8 cellular contexts compared by ENCODE assay signal in the genomic region with DNA sequence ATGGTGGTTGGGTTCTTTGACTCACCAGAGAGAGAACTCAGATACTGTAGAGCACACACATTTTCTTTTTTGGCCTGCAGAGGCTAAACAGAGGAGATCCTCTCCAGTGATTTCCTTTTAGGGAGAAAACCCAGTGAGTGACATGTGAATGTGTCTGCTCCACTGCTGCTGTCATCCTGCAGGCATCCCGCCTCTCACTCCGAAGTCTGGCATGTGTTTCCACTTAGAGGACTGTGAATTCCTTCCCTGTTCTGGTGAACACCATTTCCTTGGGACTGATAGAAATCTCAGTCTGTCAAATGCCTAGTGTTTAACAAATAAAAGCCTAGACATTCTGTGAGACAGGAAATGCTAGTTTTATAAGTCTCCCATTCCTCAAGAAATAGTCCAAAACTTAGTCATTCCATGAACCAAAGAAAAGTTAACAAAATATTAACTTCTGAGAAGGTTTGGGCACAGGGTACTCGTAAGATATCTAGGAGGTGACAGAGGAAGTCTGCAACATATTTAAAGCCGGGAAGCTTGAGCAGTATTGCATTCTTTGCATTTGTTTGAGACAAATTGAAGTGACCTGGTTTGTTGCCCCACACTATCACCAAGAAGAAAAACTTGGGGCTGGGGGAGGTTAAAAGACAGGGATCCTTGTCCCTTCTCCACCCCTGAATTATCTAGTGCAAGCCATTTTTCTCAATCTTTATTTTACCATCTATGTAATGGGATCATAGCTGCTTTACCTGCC.
A peak's percentile ranks its signal among the peaks of the same experiment; 100 is the strongest.
DNase-seq lines count a peak whose midpoint lies in the region; TF ChIP-seq lines count a peak whose summit lies in the region.

No MANE protein-coding gene starts in this region.

- peak overlapping the region; percentile 55 to 62 for H3K9ac ChIP-seq in stomach smooth muscle (ENCODE audit: low read length in 2 of 2)

- in situ Hi-C loops in astrocyte of the cerebellum (cut with HindIII; ENCODE audit: low sequenced_read_pairs), result loop anchor here (5.0 kb wide), 1 partner anchor 77 kb away; the partner anchor contains the start of gene NIPAL4

- H3K4me3 ChIP-seq in astrocyte of the cerebellum (ENCODE audit: low read depth, low read length) (no peak overlapping the region), stomach smooth muscle (ENCODE audit: low read length in 2 of 2) (no peak overlapping the region)

- no peak for TF ChIP-seq CTCF in astrocyte of the cerebellum (IDR thresholded peaks at IDR 0.05; ENCODE audit: low read depth, low read length, missing control alignments)

- H3K4me1 ChIP-seq in stomach smooth muscle (ENCODE audit: control insufficient read depth, insufficient read depth, low read length), result peaks cover 59% of the 10 kb centered on the region

- no peaks in the 10 kb centered on the region for H3K9me3 ChIP-seq in stomach smooth muscle (ENCODE audit: control insufficient read depth in 2 of 2, low read length in 2 of 2)

- H3K27me3 ChIP-seq in stomach smooth muscle (ENCODE audit: control insufficient read depth in 1 of 2, insufficient read depth in 2 of 2, low read length in 2 of 2), result no peaks in the 10 kb centered on the region

- H3K36me3 ChIP-seq in stomach smooth muscle (ENCODE audit: control insufficient read depth in 2 of 2, insufficient read depth in 2 of 2, low read length in 2 of 2), result no peaks in the 10 kb centered on the region

- DNase-seq in HPDE6-E6E7 (ENCODE audit: extremely low spot score) (peak; percentile 29), astrocyte of the cerebellum (ENCODE audit: low read depth) (peak; percentile 83), iPS-NIHi11 (ENCODE audit: low spot score) (peak; percentile 25), NCI-H774 (lab: John Stamatoyannopoulos, UW) (no peak), DMS114 treated with DMSO at 0.1 percent for 48 hours (lab: John Stamatoyannopoulos, UW; ENCODE audit: unreplicated experiment) (no peak), T-helper 9 cell (no peak), MV-4-11 (lab: John Stamatoyannopoulos, UW) (no peak)

- peak overlapping the region; percentile 93 for H3K27ac ChIP-seq in stomach smooth muscle (ENCODE audit: low read length)

Comparison
In these comparisons a context has a peak if more than half of its experiments do, and no peak if none do; other contexts are left out.
1. DNase-seq: peak in HPDE6-E6E7 (single experiment), astrocyte of the cerebellum (single experiment) and iPS-NIHi11 (single experiment); none in NCI-H774 (single experiment), DMS114 treated with DMSO at 0.1 percent for 48 hours (single experiment), T-helper 9 cell (single experiment) and MV-4-11 (single experiment).